Comparison of ENCODE assay signal across 1 cellular context in genomic region chr2:5401258-5401657, GRCh38.
TF ChIP-seq lines count a peak whose summit lies in the region.

No MANE protein-coding gene starts in this region.

TF ChIP-seq in WTC11, 78 proteins besides CTCF, POLR2A, EP300 and RAD21 (continued from another document):
- TF ChIP-seq ZNF512 (CRISPR knock-in tag; IDR thresholded peaks at IDR 0.05; ENCODE audit: borderline replicate concordance): no peak
- TF ChIP-seq NFYB (CRISPR knock-in tag; conservative IDR thresholded peaks at IDR 0.05; ENCODE audit: low read depth): no peak
- no peak for TF ChIP-seq FOXP1 (CRISPR knock-in tag; IDR thresholded peaks at IDR 0.05; ENCODE audit: borderline replicate concordance)
- TF ChIP-seq NR3C1 (CRISPR knock-in tag; conservative IDR thresholded peaks at IDR 0.05; ENCODE audit: low read depth): no peak
- no peak for TF ChIP-seq MXD4 (CRISPR knock-in tag; IDR thresholded peaks at IDR 0.05; ENCODE audit: borderline replicate concordance)
- TF ChIP-seq ATF6 (CRISPR knock-in tag; IDR thresholded peaks at IDR 0.05): no peak
- no peak for TF ChIP-seq RORB (CRISPR knock-in tag; IDR thresholded peaks at IDR 0.05)
- TF ChIP-seq AR (CRISPR knock-in tag; IDR thresholded peaks at IDR 0.05): no peak
- TF ChIP-seq SP1 (CRISPR knock-in tag; conservative IDR thresholded peaks at IDR 0.05): no peak
- TF ChIP-seq PREB (CRISPR knock-in tag; IDR thresholded peaks at IDR 0.05; ENCODE audit: borderline replicate concordance): no peak
- TF ChIP-seq USF1 (CRISPR knock-in tag; IDR thresholded peaks at IDR 0.05): no peak
- TF ChIP-seq ELF4 (CRISPR knock-in tag; IDR thresholded peaks at IDR 0.05; ENCODE audit: low read depth): no peak
- no peak for TF ChIP-seq NR2C2 (CRISPR knock-in tag; IDR thresholded peaks at IDR 0.05)
- TF ChIP-seq PRDM15 (CRISPR knock-in tag; IDR thresholded peaks at IDR 0.05): no peak
- no peak for TF ChIP-seq ZNF532 (CRISPR knock-in tag; IDR thresholded peaks at IDR 0.05; ENCODE audit: borderline replicate concordance)
